ENCODE assay signal across 34 cellular contexts in the genomic region with DNA sequence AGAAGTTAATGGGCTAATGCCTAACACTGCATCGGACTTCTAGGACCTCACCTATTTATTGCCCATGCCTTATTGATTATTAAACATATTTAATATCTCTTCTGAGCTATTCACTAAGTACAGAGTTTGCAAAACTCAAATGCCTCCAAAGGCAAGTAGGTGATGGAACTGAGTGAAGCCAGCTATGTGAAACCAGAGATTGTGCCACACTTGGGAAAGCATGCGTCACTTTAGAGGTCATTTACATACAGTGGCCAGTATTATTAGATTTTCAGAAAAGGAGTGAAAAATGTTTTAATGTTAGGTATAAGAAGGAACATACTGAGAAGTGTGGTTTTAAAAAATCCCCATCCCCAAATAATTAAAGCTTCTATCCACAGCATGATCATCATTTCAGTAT. TPM values are rescaled to one million over a fixed set of nuclear protein-coding genes. Genes with fewer than 3 reads are reported as not detected.
"Had no signal": no experiment of that assay in that cellular context is flagged by ENCODE, and none has a peak within 500 bp of the region (broad histone marks: within the 10 kb centered on the region; RNA-seq: fewer than 3 reads in every experiment).

No MANE protein-coding gene starts in this region.

- ATAC-seq: heart left ventricle; left lung; naive thymus-derived CD4-positive, alpha-beta T cell; stimulated activated naive CD8-positive, alpha-beta T cell treated with anti-CD3 and anti-CD28 coated beads, Interleukin-15, amount 100 ng/mL, for 72 hours had no signal

- H3K4me3 Mint-ChIP-seq: naive thymus-derived CD4-positive, alpha-beta T cell; nephron progenitor cell; stimulated activated naive CD8-positive, alpha-beta T cell treated with anti-CD3 and anti-CD28 coated beads, Interleukin-15, amount 100 ng/mL, for 72 hours had no signal

- H3K27ac ChIP-seq: dorsolateral prefrontal cortex, epithelial cell of prostate, left lung, right lobe of liver, suprapubic skin had no signal

- H3K27ac Mint-ChIP-seq: nephron progenitor cell; stimulated activated naive CD8-positive, alpha-beta T cell treated with anti-CD3 and anti-CD28 coated beads, Interleukin-15, amount 100 ng/mL, for 72 hours had no signal

- H3K4me3 ChIP-seq: dorsolateral prefrontal cortex, gastrocnemius medialis, heart left ventricle, left lung, right lobe of liver, smooth muscle cell, suprapubic skin had no signal

- H3K36me3 Mint-ChIP-seq: naive thymus-derived CD4-positive, alpha-beta T cell had no signal

- H3K27me3 ChIP-seq: gastrocnemius medialis, right lobe of liver, suprapubic skin had no signal

- H3K4me1 ChIP-seq: right lobe of liver had no signal

- DNase-seq: central memory CD4-positive, alpha-beta T cell; dorsolateral prefrontal cortex; effector CD4-positive, alpha-beta T cell; foreskin fibroblast; gastrocnemius medialis; heart left ventricle; hippocampal formation; left cardiac atrium; left lung; mammary epithelial cell; naive thymus-derived CD4-positive, alpha-beta T cell; nephron progenitor cell; nucleus accumbens; right lobe of liver; stimulated activated CD4-positive, alpha-beta T cell treated with anti-CD3 and anti-CD28 coated beads, Interleukin-12 subunit alpha, Interleukin-12 subunit beta, amount 100 ng/mL, for 4 hours; stimulated activated CD4-positive, alpha-beta T cell treated with anti-CD3 and anti-CD28 coated beads, Interleukin-1b, Interleukin-23, amount 100 ng/mL, for 48 hours; stimulated activated CD4-positive, alpha-beta T cell treated with anti-CD3 and anti-CD28 coated beads, Interleukin-4, amount 100 ng/mL, for 1 hour; stimulated activated CD8-positive, alpha-beta memory T cell treated with anti-CD3 and anti-CD28 coated beads, Interleukin-4, amount 100 ng/mL, for 48 hours; stimulated activated naive CD4-positive, alpha-beta T cell; stimulated activated naive CD8-positive, alpha-beta T cell treated with anti-CD3 and anti-CD28 coated beads, Interleukin-15, amount 100 ng/mL, for 72 hours; trophoblast cell had no signal

- H3K9me3 ChIP-seq: gastrocnemius medialis, left lung, right lobe of liver, suprapubic skin had no signal

- H3K4me2 ChIP-seq: smooth muscle cell had no signal

- H3K9me3 Mint-ChIP-seq: naive thymus-derived CD4-positive, alpha-beta T cell; nephron progenitor cell; stimulated activated naive CD8-positive, alpha-beta T cell treated with anti-CD3 and anti-CD28 coated beads, Interleukin-15, amount 100 ng/mL, for 72 hours had no signal

- H3K36me3 ChIP-seq: gastrocnemius medialis, heart left ventricle, left lung, right lobe of liver, suprapubic skin had no signal

RNA-seq across cellular contexts. Expression of gene PDE6H, which starts 27.7 kb away (rescaled TPM):
- total RNA-seq: cerebellum, esophagus mucosa, gastrocnemius medialis, glomerular endothelial cell, heart left ventricle, kidney epithelial cell, left cardiac atrium, left lung, lower leg skin, mammary epithelial cell, mesenteric fat pad, osteocyte, pulmonary artery endothelial cell, right lobe of liver, smooth muscle cell, suprapubic skin, ureter had no signal
- polyA plus RNA-seq: heart left ventricle; mammary epithelial cell; naive thymus-derived CD4-positive, alpha-beta T cell; smooth muscle cell; thymus had no signal
